2 cellular contexts compared by ENCODE assay signal in the genomic region with DNA sequence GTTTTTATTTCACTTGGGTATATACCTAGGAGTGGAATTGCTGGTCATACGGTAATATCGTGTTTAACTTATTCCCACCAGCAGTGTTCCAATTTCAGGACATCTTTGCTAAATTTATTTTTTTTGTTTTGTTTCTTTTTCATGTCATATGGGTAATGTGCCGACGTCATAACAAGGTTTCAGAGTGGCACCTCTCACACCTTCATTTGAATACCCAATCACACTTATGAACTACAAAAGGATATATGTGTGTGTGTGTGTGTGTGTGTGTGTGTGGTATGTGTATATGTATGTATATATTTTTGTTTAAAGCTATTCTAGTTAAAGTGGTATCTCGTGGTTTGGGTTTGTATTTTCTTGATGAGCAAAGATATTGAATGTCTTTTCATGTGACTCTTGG.
TF ChIP-seq lines count a peak whose summit lies in the region.

No MANE protein-coding gene starts in this region.

TF ChIP-seq in GM23338, 12 proteins besides CTCF, POLR2A, EP300 and RAD21 (continued from another document):
- TF ChIP-seq NANOG (IDR thresholded peaks at IDR 0.05; ENCODE audit: borderline replicate concordance) (no peak), POLR2AphosphoS5 (IDR thresholded peaks at IDR 0.05; ENCODE audit: low read depth) (no peak)
TF ChIP-seq in GM23338: peak in this region for 0.

TF ChIP-seq in GM12878, 131 proteins besides CTCF, POLR2A, EP300 and RAD21 (continued from another document):
- TF ChIP-seq, protein P1, sequence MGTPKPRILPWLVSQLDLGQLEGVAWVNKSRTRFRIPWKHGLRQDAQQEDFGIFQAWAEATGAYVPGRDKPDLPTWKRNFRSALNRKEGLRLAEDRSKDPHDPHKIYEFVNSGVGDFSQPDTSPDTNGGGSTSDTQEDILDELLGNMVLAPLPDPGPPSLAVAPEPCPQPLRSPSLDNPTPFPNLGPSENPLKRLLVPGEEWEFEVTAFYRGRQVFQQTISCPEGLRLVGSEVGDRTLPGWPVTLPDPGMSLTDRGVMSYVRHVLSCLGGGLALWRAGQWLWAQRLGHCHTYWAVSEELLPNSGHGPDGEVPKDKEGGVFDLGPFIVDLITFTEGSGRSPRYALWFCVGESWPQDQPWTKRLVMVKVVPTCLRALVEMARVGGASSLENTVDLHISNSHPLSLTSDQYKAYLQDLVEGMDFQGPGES (IDR thresholded peaks at IDR 0.05), result no peak
- no peak for TF ChIP-seq MXI1 (IDR thresholded peaks at IDR 0.05; ENCODE audit: low read depth, low read length)
- TF ChIP-seq, protein P2, sequence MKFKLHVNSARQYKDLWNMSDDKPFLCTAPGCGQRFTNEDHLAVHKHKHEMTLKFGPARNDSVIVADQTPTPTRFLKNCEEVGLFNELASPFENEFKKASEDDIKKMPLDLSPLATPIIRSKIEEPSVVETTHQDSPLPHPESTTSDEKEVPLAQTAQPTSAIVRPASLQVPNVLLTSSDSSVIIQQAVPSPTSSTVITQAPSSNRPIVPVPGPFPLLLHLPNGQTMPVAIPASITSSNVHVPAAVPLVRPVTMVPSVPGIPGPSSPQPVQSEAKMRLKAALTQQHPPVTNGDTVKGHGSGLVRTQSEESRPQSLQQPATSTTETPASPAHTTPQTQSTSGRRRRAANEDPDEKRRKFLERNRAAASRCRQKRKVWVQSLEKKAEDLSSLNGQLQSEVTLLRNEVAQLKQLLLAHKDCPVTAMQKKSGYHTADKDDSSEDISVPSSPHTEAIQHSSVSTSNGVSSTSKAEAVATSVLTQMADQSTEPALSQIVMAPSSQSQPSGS (IDR thresholded peaks at IDR 0.05; ENCODE audit: low read length), result peak; percentile 37; the same call in 1 of the 2 replicates
